Comparison of ENCODE assay signal across 23 cellular contexts in the genomic region with DNA sequence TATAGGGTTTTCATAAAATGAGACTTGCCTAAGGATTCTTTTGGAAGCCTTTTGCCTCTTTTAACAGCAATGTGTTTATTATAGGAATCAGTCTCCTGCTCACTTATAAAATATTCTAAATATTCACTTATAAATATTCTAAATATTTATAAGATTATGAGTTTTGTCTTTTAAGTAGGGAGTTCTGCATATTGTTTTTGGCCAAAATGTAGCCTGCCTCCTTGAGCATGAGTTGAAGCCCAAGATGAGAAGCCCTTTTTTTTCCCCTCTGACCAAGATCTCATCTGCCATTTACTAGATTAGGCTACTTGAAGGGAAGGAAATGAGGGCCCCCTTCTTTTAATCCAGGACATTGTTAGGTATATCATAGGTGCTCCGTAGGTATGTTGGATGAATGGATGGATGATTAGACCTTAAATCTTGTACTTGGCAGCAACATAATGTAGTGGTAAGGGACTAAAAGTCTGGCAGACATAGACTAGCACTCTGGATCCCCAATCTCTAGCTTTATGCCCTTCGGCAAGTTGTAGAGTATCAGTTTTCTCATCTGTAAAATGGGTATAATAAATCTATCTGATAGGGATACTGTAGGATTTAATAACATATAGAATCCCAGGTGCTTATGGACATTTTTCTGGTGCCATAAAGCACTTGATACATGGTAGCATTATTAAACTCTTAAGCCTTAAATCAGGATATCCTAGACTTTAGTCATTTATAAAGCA. TPM values are rescaled to one million over a fixed set of nuclear protein-coding genes. Genes with fewer than 3 reads are reported as not detected.
DNase-seq lines count a peak whose midpoint lies in the region; ATAC-seq and TF ChIP-seq lines count a peak whose summit lies in the region.
"Had no signal": no experiment of that assay in that cellular context is flagged by ENCODE, and none has a peak within 500 bp of the region (broad histone marks: within the 10 kb centered on the region; RNA-seq: fewer than 3 reads in every experiment).

No MANE protein-coding gene starts in this region.

- H4K20me1 ChIP-seq in DOHH2 (ENCODE audit: control insufficient read depth, insufficient read depth, low read depth, low read length): no peaks in the 10 kb centered on the region

- H3K27ac ChIP-seq in DOHH2 (ENCODE audit: low read depth, low read length): peak overlapping the region; percentile 94
- H3K27ac ChIP-seq in effector memory CD4-positive, alpha-beta T cell (ENCODE audit: insufficient read depth, low read length, poor library complexity, severe bottlenecking): no peak overlapping the region
- H3K27ac ChIP-seq in left ventricle myocardium inferior (replicated peaks): no peak overlapping the region
- H3K27ac ChIP-seq: C4-2B, HL-60, suprapubic skin had no signal

- H3K4me3 ChIP-seq in DOHH2 (ENCODE audit: low read length) (peak overlapping the region; percentile 40), left ventricle myocardium inferior (no peak overlapping the region)
- H3K4me3 ChIP-seq in effector memory CD4-positive, alpha-beta T cell (ENCODE audit: insufficient read depth, low read depth, low read length, poor library complexity, severe bottlenecking): no peak overlapping the region
- H3K4me3 ChIP-seq: hepatocyte, suprapubic skin had no signal

- peaks cover 47% of the 10 kb centered on the region for H3F3A ChIP-seq in DOHH2 (ENCODE audit: control insufficient read depth, insufficient read depth)

- no peaks in the 10 kb centered on the region for H3K9me3 Mint-ChIP-seq in activated T-cell treated with anti-CD3 and anti-CD28 coated beads, Interleukin-2, amount 50 U/mL, for 72 hours
- H3K9me3 Mint-ChIP-seq in activated T-cell treated with anti-CD3 and anti-CD28 coated beads, Interleukin-2, amount 50 U/mL, for 4 hours: no peaks in the 10 kb centered on the region
- no peaks in the 10 kb centered on the region for H3K9me3 Mint-ChIP-seq in T-cell
- no peaks in the 10 kb centered on the region for H3K9me3 Mint-ChIP-seq in natural killer cell
- H3K9me3 Mint-ChIP-seq: activated naive CD8-positive, alpha-beta T cell treated with anti-CD3 and anti-CD28 coated beads, Interleukin-2, amount 10 ng/mL, durations not matched to agents 7 days and 5 days; immature natural killer cell; neural crest cell had no signal

- H3K27me3 ChIP-seq in DOHH2 (ENCODE audit: control insufficient read depth, low read length) (no peaks in the 10 kb centered on the region), left ventricle myocardium inferior (ENCODE audit: low read depth) (no peaks in the 10 kb centered on the region)
- H3K27me3 ChIP-seq in effector memory CD4-positive, alpha-beta T cell (replicated peaks; ENCODE audit: control insufficient read depth, insufficient read depth, low read length, poor library complexity, severe bottlenecking): no peaks in the 10 kb centered on the region
- H3K27me3 ChIP-seq: hepatocyte, suprapubic skin had no signal

- peaks cover 74% of the 10 kb centered on the region for H3K79me2 ChIP-seq in DOHH2 (ENCODE audit: control insufficient read depth, low read length)

- H3K4me1 Mint-ChIP-seq in activated T-cell treated with anti-CD3 and anti-CD28 coated beads, Interleukin-2, amount 50 U/mL, for 72 hours (ENCODE audit: low read depth): peaks cover 88% of the 10 kb centered on the region
- peaks cover 74% of the 10 kb centered on the region for H3K4me1 Mint-ChIP-seq in activated T-cell treated with anti-CD3 and anti-CD28 coated beads, Interleukin-2, amount 50 U/mL, for 4 hours (ENCODE audit: low read depth)
- H3K4me1 Mint-ChIP-seq in T-cell (peaks cover 58 to 75% (median 62%) of the 10 kb centered on the region in 3 donors), natural killer cell (peaks cover 60 to 64% of the 10 kb centered on the region in 2 donors)

- POLR2A ChIA-PET in T-cell (lab: Charles Lee): no interaction called here

- peaks cover 69% of the 10 kb centered on the region for H3K36me3 ChIP-seq in DOHH2 (ENCODE audit: control insufficient read depth, low read length)
- no peaks in the 10 kb centered on the region for H3K36me3 ChIP-seq in effector memory CD4-positive, alpha-beta T cell (ENCODE audit: control insufficient read depth, insufficient read depth, low read length)
- no peaks in the 10 kb centered on the region for H3K36me3 ChIP-seq in left ventricle myocardium inferior
- H3K36me3 ChIP-seq: suprapubic skin had no signal

- H3K9me2 ChIP-seq in DOHH2 (replicated peaks; ENCODE audit: control insufficient read depth, low read length): no peaks in the 10 kb centered on the region

- no peak for DNase-seq in activated T-cell treated with anti-CD3 and anti-CD28 coated beads, Interleukin-2, amount 50 U/mL, for 72 hours
- no peak for DNase-seq in activated T-cell treated with anti-CD3 and anti-CD28 coated beads, Interleukin-2, amount 50 U/mL, for 4 hours
- DNase-seq in T-cell: no peak
- no peak for DNase-seq in natural killer cell
- no peak for DNase-seq in OCI-M1 (lab: John Stamatoyannopoulos, UW)
- no peak for DNase-seq in effector memory CD4-positive, alpha-beta T cell
- DNase-seq in left ventricle myocardium inferior: no peak
- DNase-seq: ACHN; activated naive CD8-positive, alpha-beta T cell treated with anti-CD3 and anti-CD28 coated beads, Interleukin-2, amount 10 ng/mL, durations not matched to agents 7 days and 5 days; erythroblast; H7; left ventricle myocardium superior; NCI-H1436; posterior cingulate gyrus; stimulated activated CD4-positive, alpha-beta T cell treated with anti-CD3 and anti-CD28 coated beads, Interleukin-15, amount 100 ng/mL, for 24 hours had no signal

- H3K4me1 ChIP-seq in DOHH2 (ENCODE audit: control insufficient read depth, low read length) (peaks cover 100% of the 10 kb centered on the region), left ventricle myocardium inferior (peaks cover 20% of the 10 kb centered on the region)
- peaks cover 7% of the 10 kb centered on the region for H3K4me1 ChIP-seq in effector memory CD4-positive, alpha-beta T cell (ENCODE audit: control insufficient read depth, insufficient read depth, low read length, poor library complexity, severe bottlenecking)
- H3K4me1 ChIP-seq: suprapubic skin had no signal

- H3K4me3 Mint-ChIP-seq in activated T-cell treated with anti-CD3 and anti-CD28 coated beads, Interleukin-2, amount 50 U/mL, for 72 hours: peak overlapping the region; percentile 22 to 73
- H3K4me3 Mint-ChIP-seq in activated T-cell treated with anti-CD3 and anti-CD28 coated beads, Interleukin-2, amount 50 U/mL, for 4 hours: no peak overlapping the region
- H3K4me3 Mint-ChIP-seq in T-cell: peak overlapping the region in 1 of 3 donors; percentile 9
- no peak overlapping the region for H3K4me3 Mint-ChIP-seq in natural killer cell
- H3K4me3 Mint-ChIP-seq: neural crest cell had no signal

- H3K9me3 ChIP-seq in DOHH2 (ENCODE audit: control insufficient read depth, insufficient read depth, low read length) (no peaks in the 10 kb centered on the region), left ventricle myocardium inferior (replicated peaks) (no peaks in the 10 kb centered on the region)
- H3K9me3 ChIP-seq in effector memory CD4-positive, alpha-beta T cell (ENCODE audit: control insufficient read depth, low read length): no peaks in the 10 kb centered on the region
- H3K9me3 ChIP-seq: suprapubic skin had no signal

- ATAC-seq in activated T-cell treated with anti-CD3 and anti-CD28 coated beads, Interleukin-2, amount 50 U/mL, for 72 hours (replicated peaks in 1 of 2): no peak
- ATAC-seq in activated T-cell treated with anti-CD3 and anti-CD28 coated beads, Interleukin-2, amount 50 U/mL, for 4 hours: no peak
- no peak for ATAC-seq in T-cell (replicated peaks in 1 of 4)
- peak in 1 of 3 donors; percentile 18 for ATAC-seq in natural killer cell
- ATAC-seq: left ventricle myocardium superior, sciatic nerve had no signal

- intact Hi-C loops in natural killer cell (cut with micrococcal nuclease) (no loop called here), left ventricle myocardium inferior (cut with micrococcal nuclease) (no loop called here)

- peaks cover 7 to 35% of the 10 kb centered on the region in 2 donors for H3K36me3 Mint-ChIP-seq in activated T-cell treated with anti-CD3 and anti-CD28 coated beads, Interleukin-2, amount 50 U/mL, for 72 hours (ENCODE audit: insufficient read depth in 2 of 2)
- peaks cover 45% of the 10 kb centered on the region for H3K36me3 Mint-ChIP-seq in activated T-cell treated with anti-CD3 and anti-CD28 coated beads, Interleukin-2, amount 50 U/mL, for 4 hours (ENCODE audit: insufficient read depth)
- H3K36me3 Mint-ChIP-seq in T-cell (peaks cover 40% of the 10 kb centered on the region), natural killer cell (peaks cover 7% of the 10 kb centered on the region)

- H3K4me2 ChIP-seq in DOHH2 (ENCODE audit: low read length): peak overlapping the region; percentile 82
- H3K4me2 ChIP-seq: hepatocyte had no signal

- peak overlapping the region; percentile 93 for H3K27ac Mint-ChIP-seq in activated T-cell treated with anti-CD3 and anti-CD28 coated beads, Interleukin-2, amount 50 U/mL, for 72 hours
- H3K27ac Mint-ChIP-seq in T-cell (peak overlapping the region; percentile 22 to 66), natural killer cell (peak overlapping the region; percentile 48 to 50)

- TF ChIP-seq CTCF in DOHH2 (IDR thresholded peaks at IDR 0.05; ENCODE audit: low read depth, low read length, poor library complexity, severe bottlenecking): no peak
- no peak for TF ChIP-seq CTCF in natural killer cell (IDR thresholded peaks at IDR 0.05)
- no peak for TF ChIP-seq CTCF in left ventricle myocardium inferior (IDR thresholded peaks at IDR 0.05; ENCODE audit: borderline replicate concordance)

- CTCF ChIA-PET in T-cell (lab: Charles Lee): interaction anchor here (0.6 to 1.1 kb wide), 2 partner anchors 64 to 65 kb away, joined by 4 to 5 read pairs; no protein-coding TSS in a partner anchor

- H3K27me3 Mint-ChIP-seq in activated T-cell treated with anti-CD3 and anti-CD28 coated beads, Interleukin-2, amount 50 U/mL, for 72 hours (ENCODE audit: low read depth): no peaks in the 10 kb centered on the region
- H3K27me3 Mint-ChIP-seq in activated T-cell treated with anti-CD3 and anti-CD28 coated beads, Interleukin-2, amount 50 U/mL, for 4 hours (ENCODE audit: low read depth): no peaks in the 10 kb centered on the region
- no peaks in the 10 kb centered on the region for H3K27me3 Mint-ChIP-seq in T-cell
- no peaks in the 10 kb centered on the region for H3K27me3 Mint-ChIP-seq in natural killer cell (ENCODE audit: low read depth in 2 of 2)
- H3K27me3 Mint-ChIP-seq: activated naive CD8-positive, alpha-beta T cell treated with anti-CD3 and anti-CD28 coated beads, Interleukin-2, amount 10 ng/mL, durations not matched to agents 7 days and 5 days had no signal

RNA-seq across cellular contexts. Expression of a gene that starts 59.1 kb away (rescaled TPM):
- total RNA-seq in activated T-cell treated with anti-CD3 and anti-CD28 coated beads, Interleukin-2, amount 50 U/mL, for 72 hours: 100 to 1,000 TPM in 1 of 2 donors, 10 to 100 TPM in 1; 74.4 to 113 TPM
- total RNA-seq in activated T-cell treated with anti-CD3 and anti-CD28 coated beads, Interleukin-2, amount 50 U/mL, for 4 hours: 10 to 100 TPM; 50.8 to 83.7 (median 69.8) TPM
- total RNA-seq in T-cell: 10 to 100 TPM; 34.0 to 75.5 (median 42.5) TPM
- 10 to 100 TPM; 22.3 to 44.3 (median 31.3) TPM for total RNA-seq in natural killer cell
- total RNA-seq in left ventricle myocardium inferior: 13.7 TPM

Comparison
In these comparisons a context has a peak if more than half of its experiments do, and no peak if none do; other contexts are left out.
1. H3K4me3 Mint-ChIP-seq: peak in activated T-cell treated with anti-CD3 and anti-CD28 coated beads, Interleukin-2, amount 50 U/mL, for 72 hours (2 of 2); none in activated T-cell treated with anti-CD3 and anti-CD28 coated beads, Interleukin-2, amount 50 U/mL, for 4 hours (single experiment) and natural killer cell (single experiment).
2. Peak in every context shown above with its lines, with median percentiles within 50 percentile points of each other: H3K27ac Mint-ChIP-seq.